2 cellular contexts compared by ENCODE assay signal in the genomic region with DNA sequence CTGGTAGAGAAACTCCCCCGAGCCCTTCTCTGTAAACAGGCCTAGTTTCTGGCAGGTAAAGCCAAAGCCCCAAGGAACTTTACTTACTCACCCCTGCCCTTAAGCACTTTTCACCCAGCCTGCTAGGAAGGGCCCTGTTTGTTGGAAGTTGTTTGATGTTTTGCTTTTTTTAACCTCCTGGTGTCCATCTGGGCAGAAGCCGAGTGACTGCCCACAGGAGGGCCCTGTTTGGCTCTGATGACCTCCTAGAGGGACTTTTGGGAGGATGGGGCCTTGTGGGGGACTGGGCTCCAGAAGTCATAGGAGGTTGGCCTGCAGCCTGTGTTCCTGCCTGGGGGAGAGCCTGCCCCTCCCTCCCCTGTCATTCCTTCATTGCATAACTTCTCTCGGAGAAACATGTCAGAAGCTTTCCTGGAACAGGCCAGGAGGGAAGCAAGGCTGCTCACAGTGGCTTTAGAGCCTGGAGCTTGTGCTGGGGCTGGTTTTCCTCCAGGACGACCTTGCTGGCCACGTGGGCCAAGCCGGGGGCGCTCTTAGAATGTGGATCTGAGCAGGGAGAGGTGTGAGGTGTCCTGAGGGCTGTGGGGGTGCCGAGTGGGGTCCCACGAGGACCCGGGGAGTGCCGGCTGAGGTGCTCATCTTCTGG.
TF ChIP-seq lines count a peak whose summit lies in the region.

No MANE protein-coding gene starts in this region.

TF ChIP-seq in SK-N-SH treated with all-trans-retinoic acid at 6 μM for 48 hours, 23 proteins besides CTCF, POLR2A, EP300 and RAD21 (continued from another document):
- TF ChIP-seq, protein P1, sequence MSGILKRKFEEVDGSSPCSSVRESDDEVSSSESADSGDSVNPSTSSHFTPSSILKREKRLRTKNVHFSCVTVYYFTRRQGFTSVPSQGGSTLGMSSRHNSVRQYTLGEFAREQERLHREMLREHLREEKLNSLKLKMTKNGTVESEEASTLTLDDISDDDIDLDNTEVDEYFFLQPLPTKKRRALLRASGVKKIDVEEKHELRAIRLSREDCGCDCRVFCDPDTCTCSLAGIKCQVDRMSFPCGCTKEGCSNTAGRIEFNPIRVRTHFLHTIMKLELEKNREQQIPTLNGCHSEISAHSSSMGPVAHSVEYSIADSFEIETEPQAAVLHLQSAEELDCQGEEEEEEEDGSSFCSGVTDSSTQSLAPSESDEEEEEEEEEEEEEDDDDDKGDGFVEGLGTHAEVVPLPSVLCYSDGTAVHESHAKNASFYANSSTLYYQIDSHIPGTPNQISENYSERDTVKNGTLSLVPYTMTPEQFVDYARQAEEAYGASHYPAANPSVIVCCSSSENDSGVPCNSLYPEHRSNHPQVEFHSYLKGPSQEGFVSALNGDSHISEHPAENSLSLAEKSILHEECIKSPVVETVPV (CRISPR knock-in tag; IDR thresholded peaks at IDR 0.05), result no peak
- TF ChIP-seq ZFP3 (CRISPR knock-in tag; IDR thresholded peaks at IDR 0.05) (no peak), ZC3H10 (CRISPR knock-in tag; IDR thresholded peaks at IDR 0.05) (no peak)
- TF ChIP-seq, protein P2, sequence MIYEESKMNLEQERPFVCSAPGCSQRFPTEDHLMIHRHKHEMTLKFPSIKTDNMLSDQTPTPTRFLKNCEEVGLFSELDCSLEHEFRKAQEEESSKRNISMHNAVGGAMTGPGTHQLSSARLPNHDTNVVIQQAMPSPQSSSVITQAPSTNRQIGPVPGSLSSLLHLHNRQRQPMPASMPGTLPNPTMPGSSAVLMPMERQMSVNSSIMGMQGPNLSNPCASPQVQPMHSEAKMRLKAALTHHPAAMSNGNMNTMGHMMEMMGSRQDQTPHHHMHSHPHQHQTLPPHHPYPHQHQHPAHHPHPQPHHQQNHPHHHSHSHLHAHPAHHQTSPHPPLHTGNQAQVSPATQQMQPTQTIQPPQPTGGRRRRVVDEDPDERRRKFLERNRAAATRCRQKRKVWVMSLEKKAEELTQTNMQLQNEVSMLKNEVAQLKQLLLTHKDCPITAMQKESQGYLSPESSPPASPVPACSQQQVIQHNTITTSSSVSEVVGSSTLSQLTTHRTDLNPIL (CRISPR knock-in tag; IDR thresholded peaks at IDR 0.05; ENCODE audit: low read depth), result no peak
- TF ChIP-seq, protein P3, sequence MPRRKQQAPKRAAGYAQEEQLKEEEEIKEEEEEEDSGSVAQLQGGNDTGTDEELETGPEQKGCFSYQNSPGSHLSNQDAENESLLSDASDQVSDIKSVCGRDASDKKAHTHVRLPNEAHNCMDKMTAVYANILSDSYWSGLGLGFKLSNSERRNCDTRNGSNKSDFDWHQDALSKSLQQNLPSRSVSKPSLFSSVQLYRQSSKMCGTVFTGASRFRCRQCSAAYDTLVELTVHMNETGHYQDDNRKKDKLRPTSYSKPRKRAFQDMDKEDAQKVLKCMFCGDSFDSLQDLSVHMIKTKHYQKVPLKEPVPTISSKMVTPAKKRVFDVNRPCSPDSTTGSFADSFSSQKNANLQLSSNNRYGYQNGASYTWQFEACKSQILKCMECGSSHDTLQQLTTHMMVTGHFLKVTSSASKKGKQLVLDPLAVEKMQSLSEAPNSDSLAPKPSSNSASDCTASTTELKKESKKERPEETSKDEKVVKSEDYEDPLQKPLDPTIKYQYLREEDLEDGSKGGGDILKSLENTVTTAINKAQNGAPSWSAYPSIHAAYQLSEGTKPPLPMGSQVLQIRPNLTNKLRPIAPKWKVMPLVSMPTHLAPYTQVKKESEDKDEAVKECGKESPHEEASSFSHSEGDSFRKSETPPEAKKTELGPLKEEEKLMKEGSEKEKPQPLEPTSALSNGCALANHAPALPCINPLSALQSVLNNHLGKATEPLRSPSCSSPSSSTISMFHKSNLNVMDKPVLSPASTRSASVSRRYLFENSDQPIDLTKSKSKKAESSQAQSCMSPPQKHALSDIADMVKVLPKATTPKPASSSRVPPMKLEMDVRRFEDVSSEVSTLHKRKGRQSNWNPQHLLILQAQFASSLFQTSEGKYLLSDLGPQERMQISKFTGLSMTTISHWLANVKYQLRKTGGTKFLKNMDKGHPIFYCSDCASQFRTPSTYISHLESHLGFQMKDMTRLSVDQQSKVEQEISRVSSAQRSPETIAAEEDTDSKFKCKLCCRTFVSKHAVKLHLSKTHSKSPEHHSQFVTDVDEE (CRISPR knock-in tag; IDR thresholded peaks at IDR 0.05), result no peak

TF ChIP-seq in SK-N-SH, 30 proteins besides CTCF, POLR2A, EP300 and RAD21 (continued from another document):
- TF ChIP-seq JUND (IDR thresholded peaks at IDR 0.05) (no peak), FOSL2 (IDR thresholded peaks at IDR 0.05; ENCODE audit: borderline replicate concordance, low read depth) (no peak)
TF ChIP-seq in SK-N-SH: peak in this region for 0.
